ENCODE assay signal across 10 cellular contexts in genomic region chr5:54175-54730, GRCh38. TPM values are rescaled to one million over a fixed set of nuclear protein-coding genes. Genes with fewer than 3 reads are reported as not detected.
DNase-seq lines count a peak whose midpoint lies in the region; FAIRE-seq and TF ChIP-seq lines count a peak whose summit lies in the region.
"Had no signal": no experiment of that assay in that cellular context is flagged by ENCODE, and none has a peak within 500 bp of the region (broad histone marks: within the 10 kb centered on the region; RNA-seq: fewer than 3 reads in every experiment).

No MANE protein-coding gene starts in this region.

- peaks cover 16% of the 10 kb centered on the region; the same call in 1 of the 2 replicates for H3K9me3 ChIP-seq in AG04450 (ENCODE audit: control insufficient read depth, insufficient read depth, low read length)
- H3K9me3 ChIP-seq: body of pancreas had no signal

- intact Hi-C loops in dendritic cell treated with granulocyte-macrophage colony-stimulating factor and Interleukin-4, amounts not matched to agents 40 ng/mL and 50 ng/mL, for 4 days (cut with micrococcal nuclease), result no loop called here

- CTCF ChIA-PET in AG04450 (lab: Charles Lee), result interaction anchor here (0.7 kb wide), 1 partner anchor 165 kb away, joined by 3 read pairs; no protein-coding TSS in a partner anchor

- no peak overlapping the region for H3K27ac Mint-ChIP-seq in dendritic cell treated with granulocyte-macrophage colony-stimulating factor and Interleukin-4, amounts not matched to agents 40 ng/mL and 50 ng/mL, for 4 days
- no peak overlapping the region for H3K27ac Mint-ChIP-seq in nephron

- no peak for TF ChIP-seq POLR2A in GM12891 (IDR thresholded peaks at IDR 0.05; ENCODE audit: low read depth, low read length)

- no peak for FAIRE-seq in GM12891 (lab: Jason Lieb, UNC)

- H3K27me3 Mint-ChIP-seq in dendritic cell treated with granulocyte-macrophage colony-stimulating factor and Interleukin-4, amounts not matched to agents 40 ng/mL and 50 ng/mL, for 4 days, result peaks cover 57% of the 10 kb centered on the region
- peaks cover 73% of the 10 kb centered on the region for H3K27me3 Mint-ChIP-seq in nephron (ENCODE audit: low read depth)

- H3K4me3 ChIP-seq in AG04450 (ENCODE audit: low read depth, low read length), result peak overlapping the region; percentile 51
- H3K4me3 ChIP-seq in HFF-Myc (replicated peaks; ENCODE audit: low read depth, low read length), result peak overlapping the region; percentile 40

- H3K36me3 Mint-ChIP-seq in dendritic cell treated with granulocyte-macrophage colony-stimulating factor and Interleukin-4, amounts not matched to agents 40 ng/mL and 50 ng/mL, for 4 days (ENCODE audit: low read depth), result no peaks in the 10 kb centered on the region
- H3K36me3 Mint-ChIP-seq in nephron (ENCODE audit: low read depth), result no peaks in the 10 kb centered on the region

- DNase-seq in AG04450 (ENCODE audit: low read depth, low spot score), result no peak
- DNase-seq in HFF-Myc (ENCODE audit: extremely low read depth, low read depth), result no peak
- DNase-seq in DMS114 treated with DMSO at 0.1 percent for 48 hours (lab: John Stamatoyannopoulos, UW; ENCODE audit: unreplicated experiment), result no peak
- DNase-seq in GM12891 (ENCODE audit: insufficient read length, low spot score), result no peak
- DNase-seq in CD1c-positive myeloid dendritic cell (ENCODE audit: extremely low spot score), result no peak
- DNase-seq in HCEC 1CT, result no peak
- DNase-seq: KG1 had no signal

- peaks cover 32% of the 10 kb centered on the region for H3K27me3 ChIP-seq in AG04450 (ENCODE audit: control insufficient read depth, insufficient read depth, low read length)
- H3K27me3 ChIP-seq: body of pancreas had no signal

- TF ChIP-seq CTCF in AG04450 (IDR thresholded peaks at IDR 0.05; ENCODE audit: low read depth, low read length) (no peak), HFF-Myc (IDR thresholded peaks at IDR 0.05; ENCODE audit: low read depth, low read length, missing control alignments) (no peak), nephron (IDR thresholded peaks at IDR 0.05; ENCODE audit: unreplicated experiment in 3 of 3) (no peak)

- no peak overlapping the region for H3K27ac ChIP-seq in AG04450 (ENCODE audit: low read depth, low read length)

- POLR2A ChIA-PET in AG04450 (lab: Yijun Ruan, JAX), result no interaction called here

- H3K4me3 Mint-ChIP-seq in dendritic cell treated with granulocyte-macrophage colony-stimulating factor and Interleukin-4, amounts not matched to agents 40 ng/mL and 50 ng/mL, for 4 days, result peak overlapping the region; percentile 18
- peak overlapping the region; percentile 54 to 69 (median 64) for H3K4me3 Mint-ChIP-seq in nephron

- no peaks in the 10 kb centered on the region for H3K4me1 Mint-ChIP-seq in dendritic cell treated with granulocyte-macrophage colony-stimulating factor and Interleukin-4, amounts not matched to agents 40 ng/mL and 50 ng/mL, for 4 days (ENCODE audit: low read depth)
- no peaks in the 10 kb centered on the region for H3K4me1 Mint-ChIP-seq in nephron

- peaks cover 20% of the 10 kb centered on the region for H3K9me3 Mint-ChIP-seq in dendritic cell treated with granulocyte-macrophage colony-stimulating factor and Interleukin-4, amounts not matched to agents 40 ng/mL and 50 ng/mL, for 4 days
- H3K9me3 Mint-ChIP-seq in nephron, result peaks cover 9% of the 10 kb centered on the region

TF ChIP-seq in GM12891, 5 proteins besides CTCF, POLR2A, EP300 and RAD21:
- TF ChIP-seq TAF1 (IDR thresholded peaks at IDR 0.05; ENCODE audit: low read depth, low read length) (no peak), SPI1 (IDR thresholded peaks at IDR 0.05; ENCODE audit: low read depth, low read length) (no peak), POLR2AphosphoS5 (IDR thresholded peaks at IDR 0.05; ENCODE audit: low read depth, low read length) (no peak), POU2F2 (IDR thresholded peaks at IDR 0.05; ENCODE audit: low read depth, low read length) (no peak), PAX5 (IDR thresholded peaks at IDR 0.05; ENCODE audit: insufficient read depth, low read length, severe bottlenecking) (no peak)

RNA-seq across cellular contexts. Expression of gene PLEKHG4B, which starts 37.7 kb away (rescaled TPM):
- 0.24 and 0.37 TPM in 2 replicates for polyA plus RNA-seq in AG04450 (2011; rRNA removed)
- polyA minus RNA-seq in AG04450 (2011; rRNA and poly(A)+ RNA removed), result 0.43 and 0.83 TPM in 2 replicates
- not detected for polyA plus RNA-seq in GM12891 (2012; ENCODE audit: low read depth, missing spikeins)
